In genomic region chr3:31218082-31218481, GRCh38 we compare ENCODE assay signal across 19 cellular contexts.
DNase-seq lines count a peak whose midpoint lies in the region; ATAC-seq and TF ChIP-seq lines count a peak whose summit lies in the region.
"Had no signal": no experiment of that assay in that cellular context is flagged by ENCODE, and none has a peak within 500 bp of the region (broad histone marks: within the 10 kb centered on the region; RNA-seq: fewer than 3 reads in every experiment).

No MANE protein-coding gene starts in this region.

- no peaks in the 10 kb centered on the region for H3K27me3 Mint-ChIP-seq in activated CD4-positive, alpha-beta memory T cell treated with anti-CD3 and anti-CD28 coated beads for 36 hours
- no peaks in the 10 kb centered on the region for H3K27me3 Mint-ChIP-seq in activated CD4-positive, alpha-beta memory T cell treated with anti-CD3 and anti-CD28 coated beads, Interleukin-2, amount 10 ng/mL, durations not matched to agents 7 days and 5 days
- H3K27me3 Mint-ChIP-seq in activated naive CD8-positive, alpha-beta T cell treated with anti-CD3 and anti-CD28 coated beads, Interleukin-2, amount 50 U/mL, for 24 hours, result no peaks in the 10 kb centered on the region
- no peaks in the 10 kb centered on the region for H3K27me3 Mint-ChIP-seq in activated naive CD8-positive, alpha-beta T cell treated with anti-CD3 and anti-CD28 coated beads for 36 hours
- no peaks in the 10 kb centered on the region for H3K27me3 Mint-ChIP-seq in T-helper 1 cell treated with Interleukin-12 subunit alpha and Interleukin-12 subunit beta and Interleukin-4 antibody, amounts not matched to agents 30 μg/mL and 1 μg/mL, for 36 hours (ENCODE audit: low read depth)
- no peaks in the 10 kb centered on the region for H3K27me3 Mint-ChIP-seq in stimulated activated naive CD8-positive, alpha-beta T cell treated with anti-CD3 and anti-CD28 coated beads, Interleukin-15, amount 100 ng/mL, for 72 hours
- peaks cover 1% of the 10 kb centered on the region for H3K27me3 Mint-ChIP-seq in endothelial cell (ENCODE audit: unreplicated experiment)
- H3K27me3 Mint-ChIP-seq: B cell had no signal

- peaks cover 4% of the 10 kb centered on the region for H3K36me3 Mint-ChIP-seq in activated CD4-positive, alpha-beta memory T cell treated with anti-CD3 and anti-CD28 coated beads for 36 hours
- H3K36me3 Mint-ChIP-seq in activated CD4-positive, alpha-beta memory T cell treated with anti-CD3 and anti-CD28 coated beads, Interleukin-2, amount 10 ng/mL, durations not matched to agents 7 days and 5 days (ENCODE audit: low read depth), result peaks cover 37% of the 10 kb centered on the region
- H3K36me3 Mint-ChIP-seq in activated naive CD8-positive, alpha-beta T cell treated with anti-CD3 and anti-CD28 coated beads, Interleukin-2, amount 50 U/mL, for 24 hours (ENCODE audit: low read depth), result no peaks in the 10 kb centered on the region
- H3K36me3 Mint-ChIP-seq in activated naive CD8-positive, alpha-beta T cell treated with anti-CD3 and anti-CD28 coated beads for 36 hours, result peaks cover 7% of the 10 kb centered on the region
- peaks cover 14% of the 10 kb centered on the region for H3K36me3 Mint-ChIP-seq in T-helper 1 cell treated with Interleukin-12 subunit alpha and Interleukin-12 subunit beta and Interleukin-4 antibody, amounts not matched to agents 30 μg/mL and 1 μg/mL, for 36 hours (ENCODE audit: low read depth)
- no peaks in the 10 kb centered on the region for H3K36me3 Mint-ChIP-seq in endothelial cell (ENCODE audit: low read depth, unreplicated experiment)
- H3K36me3 Mint-ChIP-seq: CD8-positive, alpha-beta T cell had no signal

- ATAC-seq in activated naive CD8-positive, alpha-beta T cell treated with anti-CD3 and anti-CD28 coated beads, Interleukin-2, amount 50 U/mL, for 24 hours, result peak; percentile 77
- peak; percentile 86 for ATAC-seq in stimulated activated naive CD8-positive, alpha-beta T cell treated with anti-CD3 and anti-CD28 coated beads, Interleukin-15, amount 100 ng/mL, for 72 hours
- ATAC-seq: CD8-positive, alpha-beta T cell; K562 had no signal

- POLR2A ChIA-PET in activated CD4-positive, alpha-beta memory T cell treated with anti-CD3 and anti-CD28 coated beads for 36 hours (lab: Charles Lee), result interaction anchor here (1.1 to 1.2 kb wide), 2 partner anchors 30 to 35 kb away, joined by 3 to 4 read pairs; no protein-coding TSS in a partner anchor
- POLR2A ChIA-PET in activated CD4-positive, alpha-beta memory T cell treated with anti-CD3 and anti-CD28 coated beads, Interleukin-2, amount 10 ng/mL, durations not matched to agents 7 days and 5 days (lab: Charles Lee), result interaction anchor here (1.9 to 2.4 kb wide), 4 partner anchors 9 to 315 kb away, joined by 7 to 16 read pairs (median 10); partner anchors contain the start of gene STT3B

- CTCF ChIA-PET in activated CD4-positive, alpha-beta memory T cell treated with anti-CD3 and anti-CD28 coated beads for 36 hours (lab: Charles Lee), result no interaction called here
- CTCF ChIA-PET in activated CD4-positive, alpha-beta memory T cell treated with anti-CD3 and anti-CD28 coated beads, Interleukin-2, amount 10 ng/mL, durations not matched to agents 7 days and 5 days (lab: Charles Lee), result interaction anchor here (0.5 to 1.7 kb wide), 5 partner anchors 10 to 315 kb away, joined by 3 to 5 read pairs (median 4); partner anchors contain the start of gene STT3B

- intact Hi-C loops in activated CD4-positive, alpha-beta memory T cell treated with anti-CD3 and anti-CD28 coated beads for 36 hours (cut with micrococcal nuclease), result loop anchor here (1.0 to 10.0 kb wide), 5 partner anchors 9 to 573 kb away; no protein-coding TSS in a partner anchor

- H3K4me1 Mint-ChIP-seq in activated CD4-positive, alpha-beta memory T cell treated with anti-CD3 and anti-CD28 coated beads for 36 hours (ENCODE audit: low read depth), result peaks cover 92% of the 10 kb centered on the region
- peaks cover 92% of the 10 kb centered on the region for H3K4me1 Mint-ChIP-seq in activated CD4-positive, alpha-beta memory T cell treated with anti-CD3 and anti-CD28 coated beads, Interleukin-2, amount 10 ng/mL, durations not matched to agents 7 days and 5 days
- H3K4me1 Mint-ChIP-seq in activated naive CD8-positive, alpha-beta T cell treated with anti-CD3 and anti-CD28 coated beads, Interleukin-2, amount 50 U/mL, for 24 hours, result peaks cover 79% of the 10 kb centered on the region
- H3K4me1 Mint-ChIP-seq in activated naive CD8-positive, alpha-beta T cell treated with anti-CD3 and anti-CD28 coated beads for 36 hours, result peaks cover 70% of the 10 kb centered on the region
- H3K4me1 Mint-ChIP-seq in T-helper 1 cell treated with Interleukin-12 subunit alpha and Interleukin-12 subunit beta and Interleukin-4 antibody, amounts not matched to agents 30 μg/mL and 1 μg/mL, for 36 hours (ENCODE audit: low read depth), result peaks cover 81% of the 10 kb centered on the region
- peaks cover 85% of the 10 kb centered on the region for H3K4me1 Mint-ChIP-seq in stimulated activated naive CD8-positive, alpha-beta T cell treated with anti-CD3 and anti-CD28 coated beads, Interleukin-15, amount 100 ng/mL, for 72 hours
- H3K4me1 Mint-ChIP-seq in endothelial cell (ENCODE audit: unreplicated experiment), result peaks cover 8% of the 10 kb centered on the region

- H3K4me3 Mint-ChIP-seq in activated CD4-positive, alpha-beta memory T cell treated with anti-CD3 and anti-CD28 coated beads for 36 hours, result no peak overlapping the region
- no peak overlapping the region for H3K4me3 Mint-ChIP-seq in activated CD4-positive, alpha-beta memory T cell treated with anti-CD3 and anti-CD28 coated beads, Interleukin-2, amount 10 ng/mL, durations not matched to agents 7 days and 5 days
- no peak overlapping the region for H3K4me3 Mint-ChIP-seq in activated naive CD8-positive, alpha-beta T cell treated with anti-CD3 and anti-CD28 coated beads, Interleukin-2, amount 50 U/mL, for 24 hours
- H3K4me3 Mint-ChIP-seq in activated naive CD8-positive, alpha-beta T cell treated with anti-CD3 and anti-CD28 coated beads for 36 hours, result no peak overlapping the region
- H3K4me3 Mint-ChIP-seq in T-helper 1 cell treated with Interleukin-12 subunit alpha and Interleukin-12 subunit beta and Interleukin-4 antibody, amounts not matched to agents 30 μg/mL and 1 μg/mL, for 36 hours, result no peak overlapping the region
- no peak overlapping the region for H3K4me3 Mint-ChIP-seq in stimulated activated naive CD8-positive, alpha-beta T cell treated with anti-CD3 and anti-CD28 coated beads, Interleukin-15, amount 100 ng/mL, for 72 hours
- H3K4me3 Mint-ChIP-seq in endothelial cell (ENCODE audit: unreplicated experiment), result no peak overlapping the region
- H3K4me3 Mint-ChIP-seq: B cell; CD8-positive, alpha-beta T cell had no signal

- TF ChIP-seq CTCF in endothelial cell (IDR thresholded peaks at IDR 0.05; ENCODE audit: unreplicated experiment), result no peak

- H3K27ac Mint-ChIP-seq in activated CD4-positive, alpha-beta memory T cell treated with anti-CD3 and anti-CD28 coated beads for 36 hours, result peak overlapping the region; percentile 59
- no peak overlapping the region for H3K27ac Mint-ChIP-seq in activated CD4-positive, alpha-beta memory T cell treated with anti-CD3 and anti-CD28 coated beads, Interleukin-2, amount 10 ng/mL, durations not matched to agents 7 days and 5 days
- H3K27ac Mint-ChIP-seq in activated naive CD8-positive, alpha-beta T cell treated with anti-CD3 and anti-CD28 coated beads, Interleukin-2, amount 50 U/mL, for 24 hours, result peak overlapping the region; percentile 64
- H3K27ac Mint-ChIP-seq in activated naive CD8-positive, alpha-beta T cell treated with anti-CD3 and anti-CD28 coated beads for 36 hours, result no peak overlapping the region
- H3K27ac Mint-ChIP-seq in T-helper 1 cell treated with Interleukin-12 subunit alpha and Interleukin-12 subunit beta and Interleukin-4 antibody, amounts not matched to agents 30 μg/mL and 1 μg/mL, for 36 hours, result peak overlapping the region; percentile 43
- no peak overlapping the region for H3K27ac Mint-ChIP-seq in stimulated activated naive CD8-positive, alpha-beta T cell treated with anti-CD3 and anti-CD28 coated beads, Interleukin-15, amount 100 ng/mL, for 72 hours
- no peak overlapping the region for H3K27ac Mint-ChIP-seq in endothelial cell (ENCODE audit: unreplicated experiment)
- H3K27ac Mint-ChIP-seq: B cell; CD8-positive, alpha-beta T cell had no signal

- no peak for DNase-seq in activated CD4-positive, alpha-beta memory T cell treated with anti-CD3 and anti-CD28 coated beads for 36 hours
- no peak for DNase-seq in activated CD4-positive, alpha-beta memory T cell treated with anti-CD3 and anti-CD28 coated beads, Interleukin-2, amount 10 ng/mL, durations not matched to agents 7 days and 5 days
- no peak for DNase-seq in activated naive CD8-positive, alpha-beta T cell treated with anti-CD3 and anti-CD28 coated beads, Interleukin-2, amount 50 U/mL, for 24 hours
- no peak for DNase-seq in activated naive CD8-positive, alpha-beta T cell treated with anti-CD3 and anti-CD28 coated beads for 36 hours
- no peak for DNase-seq in stimulated activated naive CD8-positive, alpha-beta T cell treated with anti-CD3 and anti-CD28 coated beads, Interleukin-15, amount 100 ng/mL, for 72 hours
- no peak for DNase-seq in endothelial cell (ENCODE audit: low spot score)
- no peak for DNase-seq in DMS53 (lab: John Stamatoyannopoulos, UW)
- DNase-seq: CD8-positive, alpha-beta T cell; DMS79; NCI-H1417; NCI-H187; NCI-H2107; NCI-H510A; NCI-H748 treated with DMSO at 0.1 percent for 48 hours; NK-92 treated with Interleukin-12 subunit alpha and Interleukin-12 subunit beta, amount 100 ng/mL, for 24 hours; Peyer's patch had no signal

- no peaks in the 10 kb centered on the region for H3K9me3 Mint-ChIP-seq in activated CD4-positive, alpha-beta memory T cell treated with anti-CD3 and anti-CD28 coated beads for 36 hours
- peaks cover 10% of the 10 kb centered on the region for H3K9me3 Mint-ChIP-seq in activated CD4-positive, alpha-beta memory T cell treated with anti-CD3 and anti-CD28 coated beads, Interleukin-2, amount 10 ng/mL, durations not matched to agents 7 days and 5 days
- no peaks in the 10 kb centered on the region for H3K9me3 Mint-ChIP-seq in activated naive CD8-positive, alpha-beta T cell treated with anti-CD3 and anti-CD28 coated beads, Interleukin-2, amount 50 U/mL, for 24 hours
- peaks cover 7% of the 10 kb centered on the region for H3K9me3 Mint-ChIP-seq in activated naive CD8-positive, alpha-beta T cell treated with anti-CD3 and anti-CD28 coated beads for 36 hours
- H3K9me3 Mint-ChIP-seq in T-helper 1 cell treated with Interleukin-12 subunit alpha and Interleukin-12 subunit beta and Interleukin-4 antibody, amounts not matched to agents 30 μg/mL and 1 μg/mL, for 36 hours, result peaks cover 10% of the 10 kb centered on the region
- H3K9me3 Mint-ChIP-seq in stimulated activated naive CD8-positive, alpha-beta T cell treated with anti-CD3 and anti-CD28 coated beads, Interleukin-15, amount 100 ng/mL, for 72 hours, result peaks cover 4 to 7% of the 10 kb centered on the region in 2 donors
- no peaks in the 10 kb centered on the region for H3K9me3 Mint-ChIP-seq in endothelial cell (ENCODE audit: unreplicated experiment)

Comparison
In these comparisons a context has a peak if more than half of its experiments do, and no peak if none do; other contexts are left out.
1. H3K27ac Mint-ChIP-seq: peak in activated CD4-positive, alpha-beta memory T cell treated with anti-CD3 and anti-CD28 coated beads for 36 hours (single experiment), activated naive CD8-positive, alpha-beta T cell treated with anti-CD3 and anti-CD28 coated beads, Interleukin-2, amount 50 U/mL, for 24 hours (single experiment) and T-helper 1 cell treated with Interleukin-12 subunit alpha and Interleukin-12 subunit beta and Interleukin-4 antibody, amounts not matched to agents 30 μg/mL and 1 μg/mL, for 36 hours (single experiment); none in activated CD4-positive, alpha-beta memory T cell treated with anti-CD3 and anti-CD28 coated beads, Interleukin-2, amount 10 ng/mL, durations not matched to agents 7 days and 5 days (single experiment), activated naive CD8-positive, alpha-beta T cell treated with anti-CD3 and anti-CD28 coated beads for 36 hours (single experiment), stimulated activated naive CD8-positive, alpha-beta T cell treated with anti-CD3 and anti-CD28 coated beads, Interleukin-15, amount 100 ng/mL, for 72 hours (0 of 2) and endothelial cell (single experiment).